20 cellular contexts compared by ENCODE assay signal in the genomic region with DNA sequence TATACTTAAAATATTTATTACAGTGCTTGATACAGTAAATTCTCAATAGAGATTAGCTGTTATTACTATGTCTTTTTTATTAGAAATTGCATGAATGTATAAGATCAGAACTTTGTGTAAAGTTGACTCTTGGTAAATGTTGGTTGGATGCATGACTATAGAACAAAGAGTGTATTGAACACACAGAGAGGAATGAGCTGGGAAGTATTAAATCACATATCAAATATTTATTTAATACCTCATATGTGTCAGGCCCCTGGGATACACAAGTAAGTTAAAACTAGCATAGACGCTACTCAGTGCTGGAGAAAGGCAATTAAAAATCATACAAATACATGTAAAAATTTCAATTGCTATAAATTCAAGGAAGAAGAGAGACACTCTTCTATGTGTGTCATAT.
"Had no signal": no experiment of that assay in that cellular context is flagged by ENCODE, and none has a peak within 500 bp of the region (broad histone marks: within the 10 kb centered on the region; RNA-seq: fewer than 3 reads in every experiment).

No MANE protein-coding gene starts in this region.

- ATAC-seq: foreskin keratinocyte; gastroesophageal sphincter; heart left ventricle; left cardiac atrium; left lung; left ventricle myocardium superior; lower lobe of right lung; mucosa of descending colon; naive thymus-derived CD8-positive, alpha-beta T cell had no signal

- H3K4me3 ChIP-seq: colonic mucosa, esophagus muscularis mucosa, gastroesophageal sphincter, heart left ventricle, hepatocyte, left lung, lower lobe of right lung, mucosa of descending colon had no signal

- H3K36me3 ChIP-seq: colonic mucosa, esophagus muscularis mucosa, gastroesophageal sphincter, heart left ventricle, left lung, lower lobe of right lung had no signal

- H3K79me2 ChIP-seq: hepatocyte had no signal

- H3K4me1 ChIP-seq: colonic mucosa, esophagus muscularis mucosa, gastroesophageal sphincter, heart left ventricle, left lung, lower lobe of right lung had no signal

- H3K9me3 ChIP-seq: colonic mucosa, esophagus muscularis mucosa, gastroesophageal sphincter, lower lobe of right lung, mucosa of descending colon had no signal

- DNase-seq: colonic mucosa; cortex of kidney; effector memory CD4-positive, alpha-beta T cell; foreskin keratinocyte; heart left ventricle; hypothalamus; immature natural killer cell; left cardiac atrium; left lung; left ventricle myocardium superior; lower lobe of right lung; mesenchymal stem cell; mucosa of descending colon; naive B cell; naive thymus-derived CD8-positive, alpha-beta T cell had no signal

- H3K27ac ChIP-seq: colonic mucosa, esophagus muscularis mucosa, foreskin keratinocyte, gastroesophageal sphincter, heart left ventricle, hepatocyte, left lung, lower lobe of right lung had no signal

- H3K4me2 ChIP-seq: hepatocyte had no signal

- H2AFZ ChIP-seq: hepatocyte had no signal

- H3K27me3 ChIP-seq: colonic mucosa, esophagus muscularis mucosa, foreskin keratinocyte, gastroesophageal sphincter, heart left ventricle, hepatocyte, left lung had no signal

- FAIRE-seq: endothelial cell of umbilical vein, keratinocyte had no signal
